Comparison of ENCODE assay signal across 9 cellular contexts in the genomic region with DNA sequence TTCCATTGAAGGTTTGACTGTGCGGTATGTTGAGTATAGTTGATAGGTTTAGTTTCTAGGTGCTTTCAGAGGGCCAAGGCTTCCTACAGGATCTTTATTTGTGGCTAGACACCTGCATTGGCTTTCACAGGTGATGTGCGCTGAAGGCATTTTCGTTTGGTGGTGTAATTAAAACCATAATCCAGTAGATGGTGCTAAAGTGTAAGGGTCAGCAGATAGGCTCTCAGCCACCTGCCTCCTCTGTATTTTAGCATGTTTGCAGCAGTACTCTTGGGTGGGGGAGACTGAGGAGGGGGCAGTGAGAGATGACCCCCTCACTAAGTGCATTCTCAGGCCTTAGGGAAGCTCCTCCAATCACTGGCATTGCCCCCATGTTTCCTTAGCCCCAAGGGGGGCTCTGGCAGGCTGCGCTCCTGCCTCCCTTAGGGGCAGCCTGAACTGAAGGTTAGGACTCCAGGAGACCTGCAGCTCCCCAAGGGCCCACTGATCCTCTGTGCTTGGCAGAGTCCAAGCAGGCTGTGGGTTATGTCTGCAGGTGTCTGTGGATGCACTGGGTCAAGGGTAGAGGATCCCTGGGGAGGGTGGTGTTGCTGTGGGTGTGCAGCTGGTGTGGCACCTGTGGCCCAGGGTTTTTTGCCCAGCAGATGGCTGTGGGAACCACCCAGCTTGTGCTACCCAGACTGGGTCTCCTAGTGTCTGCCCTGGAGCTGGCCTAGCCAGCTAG. TPM values are rescaled to one million over a fixed set of nuclear protein-coding genes. Genes with fewer than 3 reads are reported as not detected.
DNase-seq lines count a peak whose midpoint lies in the region; ATAC-seq and TF ChIP-seq lines count a peak whose summit lies in the region.
"Had no signal": no experiment of that assay in that cellular context is flagged by ENCODE, and none has a peak within 500 bp of the region (broad histone marks: within the 10 kb centered on the region; RNA-seq: fewer than 3 reads in every experiment).

No MANE protein-coding gene starts in this region.

- H3K9me3 ChIP-seq in DOHH2 (ENCODE audit: control insufficient read depth, insufficient read depth, low read length), result no peaks in the 10 kb centered on the region
- H3K9me3 ChIP-seq in WERI-Rb-1 (ENCODE audit: severe bottlenecking), result peaks cover 3% of the 10 kb centered on the region

- ATAC-seq in HG02642 (IDR thresholded peaks at IDR 0.05; ENCODE audit: poor library complexity, unreplicated experiment) (no peak), GM19324 (IDR thresholded peaks at IDR 0.05; ENCODE audit: low FRiP score, unreplicated experiment) (no peak)

- H3K9me2 ChIP-seq in DOHH2 (replicated peaks; ENCODE audit: control insufficient read depth, low read length), result no peaks in the 10 kb centered on the region

- DNase-seq in WERI-Rb-1, result no peak
- DNase-seq in kidney tubule cell (ENCODE audit: low spot score), result peak; percentile 49
- DNase-seq in posterior vena cava (ENCODE audit: low spot score), result no peak
- DNase-seq in stimulated activated CD4-positive, alpha-beta T cell treated with anti-CD3 and anti-CD28 coated beads, Interleukin-12 subunit alpha, Interleukin-12 subunit beta, amount 100 ng/mL, for 4 hours, result no peak

- no peak overlapping the region for H3K27ac ChIP-seq in DOHH2 (ENCODE audit: low read depth, low read length)
- H3K27ac ChIP-seq in KMS-11, result peak overlapping the region; percentile 56
- no peak overlapping the region for H3K27ac ChIP-seq in WERI-Rb-1

- H3K4me1 ChIP-seq in DOHH2 (ENCODE audit: control insufficient read depth, low read length), result no peaks in the 10 kb centered on the region
- peaks cover 67% of the 10 kb centered on the region for H3K4me1 ChIP-seq in KMS-11 (ENCODE audit: low read depth, poor library complexity, severe bottlenecking)

- H2AFZ ChIP-seq in KMS-11 (ENCODE audit: low read depth), result peak overlapping the region; percentile 5; the same call in 1 of the 2 replicates

- no peaks in the 10 kb centered on the region for H3F3A ChIP-seq in DOHH2 (ENCODE audit: control insufficient read depth, insufficient read depth)

- peak; percentile 66 for TF ChIP-seq CTCF in DOHH2 (IDR thresholded peaks at IDR 0.05; ENCODE audit: low read depth, low read length, poor library complexity, severe bottlenecking)
- peak; percentile 88 for TF ChIP-seq CTCF in KMS-11 (conservative IDR thresholded peaks at IDR 0.05; ENCODE audit: low read depth, low read length)
- peak; percentile 57; the same call in 1 of the 2 replicates for TF ChIP-seq CTCF in WERI-Rb-1 (IDR thresholded peaks at IDR 0.05; ENCODE audit: low read depth, low read length)

- no peaks in the 10 kb centered on the region for H3K79me2 ChIP-seq in DOHH2 (ENCODE audit: control insufficient read depth, low read length)
- no peaks in the 10 kb centered on the region for H3K79me2 ChIP-seq in KMS-11 (ENCODE audit: insufficient read depth, low read depth)

- H3K4me2 ChIP-seq in DOHH2 (ENCODE audit: low read length) (no peak overlapping the region), KMS-11 (peak overlapping the region; percentile 43)

- H4K20me1 ChIP-seq in DOHH2 (ENCODE audit: control insufficient read depth, insufficient read depth, low read depth, low read length) (no peaks in the 10 kb centered on the region), KMS-11 (ENCODE audit: insufficient read depth) (no peaks in the 10 kb centered on the region)

- no peaks in the 10 kb centered on the region for H3K36me3 ChIP-seq in DOHH2 (ENCODE audit: control insufficient read depth, low read length)
- H3K36me3 ChIP-seq in KMS-11 (ENCODE audit: insufficient read depth), result no peaks in the 10 kb centered on the region
- no peaks in the 10 kb centered on the region for H3K36me3 ChIP-seq in WERI-Rb-1

- 0 out of 2 replicates have a peak, but pooled peaks cover 2% of the 10 kb centered on the region for H3K27me3 ChIP-seq in DOHH2 (ENCODE audit: control insufficient read depth, low read length)
- no peaks in the 10 kb centered on the region for H3K27me3 ChIP-seq in KMS-11 (ENCODE audit: insufficient read depth, low read depth)
- H3K27me3 ChIP-seq in WERI-Rb-1 (ENCODE audit: insufficient read depth, low read depth, severe bottlenecking), result no peaks in the 10 kb centered on the region

- no peak overlapping the region for H3K4me3 ChIP-seq in DOHH2 (ENCODE audit: low read length)
- no peak overlapping the region for H3K4me3 ChIP-seq in KMS-11 (IDR thresholded peaks at IDR 0.05; ENCODE audit: insufficient read depth, low read depth, low read length)
- H3K4me3 ChIP-seq in WERI-Rb-1 (ENCODE audit: low read depth, low read length), result no peak overlapping the region

- intact Hi-C loops in posterior vena cava (cut with DNase I), result no loop called here

- no peak overlapping the region for H3K9ac ChIP-seq in KMS-11

RNA-seq across cellular contexts. Expression of a gene that starts 23.4 kb away (rescaled TPM):
- total RNA-seq in posterior vena cava, result 1 to 10 TPM; 5.0 to 5.3 TPM

RNA-seq across cellular contexts. Expression of a gene that starts 33.2 kb away (rescaled TPM):
- total RNA-seq in posterior vena cava, result not detected
- total RNA-seq: mononuclear cell had no signal
